In the genomic region with DNA sequence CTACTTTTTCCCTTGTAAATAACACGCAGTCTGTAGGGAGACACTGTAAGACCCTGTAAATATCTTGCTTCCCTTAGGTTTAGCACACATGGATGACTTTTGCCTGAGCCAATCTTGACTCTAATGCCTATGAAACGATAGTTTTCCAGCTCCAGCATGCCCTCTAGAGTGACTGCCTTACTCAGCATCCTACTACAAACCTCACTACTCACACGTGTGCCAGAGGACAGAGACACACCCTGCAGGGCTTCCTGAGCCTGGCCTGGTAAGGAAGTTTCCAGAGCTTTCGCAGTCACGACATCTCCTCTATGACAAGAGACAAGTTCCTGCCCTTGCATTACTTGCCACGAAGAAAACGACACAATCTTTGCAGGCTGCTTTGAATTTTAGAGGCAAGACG, we compare ENCODE assay signal across 9 cellular contexts.
A peak's percentile ranks its signal among the peaks of the same experiment; 100 is the strongest.
DNase-seq lines count a peak whose midpoint lies in the region; ATAC-seq and TF ChIP-seq lines count a peak whose summit lies in the region.
"Had no signal": no experiment of that assay in that cellular context is flagged by ENCODE, and none has a peak within 500 bp of the region (broad histone marks: within the 10 kb centered on the region; RNA-seq: fewer than 3 reads in every experiment).

No MANE protein-coding gene starts in this region.

- POLR2A ChIA-PET in BJ (lab: Charles Lee) = no interaction called here

- H3K9me3 ChIP-seq in colonic mucosa = no peaks in the 10 kb centered on the region
- H3K9me3 ChIP-seq: heart right ventricle had no signal

- no peak overlapping the region for H3K27ac ChIP-seq in colonic mucosa
- H3K27ac ChIP-seq: heart right ventricle had no signal

- H3K4me3 ChIP-seq in BJ (ENCODE audit: low read depth, low read length) = no peak overlapping the region
- H3K4me3 ChIP-seq in colonic mucosa = no peak overlapping the region
- H3K4me3 ChIP-seq: heart right ventricle had no signal

- no peak overlapping the region for H3K9ac ChIP-seq in colonic mucosa (ENCODE audit: low read depth in 2 of 2, low read length in 2 of 2)

- intact Hi-C loops in colonic mucosa (cut with DNase I) = no loop called here

- TF ChIP-seq CTCF in BJ (IDR thresholded peaks at IDR 0.05; ENCODE audit: insufficient read depth, low read depth, low read length) (peak; percentile 72), colonic mucosa (IDR thresholded peaks at IDR 0.05) (peak; percentile 16)

- CTCF ChIA-PET in BJ (lab: Yijun Ruan, JAX) = interaction anchor here (0.6 to 1.1 kb wide), 2 partner anchors 12 to 26 kb away, joined by 3 read pairs; no protein-coding TSS in a partner anchor

- peak; percentile 80 for ATAC-seq in GM21367 (IDR thresholded peaks at IDR 0.05; ENCODE audit: unreplicated experiment)
- ATAC-seq in HG03469 (IDR thresholded peaks at IDR 0.05; ENCODE audit: unreplicated experiment) = no peak
- ATAC-seq in GM19397 (IDR thresholded peaks at IDR 0.05; ENCODE audit: unreplicated experiment) = no peak
- no peak for ATAC-seq in HG03571 (IDR thresholded peaks at IDR 0.05; ENCODE audit: unreplicated experiment)

- no peaks in the 10 kb centered on the region for H3K36me3 ChIP-seq in BJ (ENCODE audit: control insufficient read depth, insufficient read depth, low read length)
- H3K36me3 ChIP-seq in colonic mucosa = no peaks in the 10 kb centered on the region
- H3K36me3 ChIP-seq: heart right ventricle had no signal

- H3K4me1 ChIP-seq in colonic mucosa = no peaks in the 10 kb centered on the region
- H3K4me1 ChIP-seq: heart right ventricle had no signal

- DNase-seq in BJ (ENCODE audit: low read depth) = peak; percentile 24
- DNase-seq in NCI-H446 (lab: John Stamatoyannopoulos, UW) = peak; percentile 41 to 79
- DNase-seq in colonic mucosa = no peak
- peak; percentile 22 for DNase-seq in putamen (ENCODE audit: low spot score)
- DNase-seq: heart right ventricle had no signal

- H3K27me3 ChIP-seq in BJ (ENCODE audit: control insufficient read depth, insufficient read depth, low read length) (no peaks in the 10 kb centered on the region), colonic mucosa (no peaks in the 10 kb centered on the region)
- H3K27me3 ChIP-seq: heart right ventricle had no signal
